In genomic region chr7:44100458-44101303, GRCh38 we compare ENCODE assay signal across 1 cellular context.
TF ChIP-seq lines count a peak whose summit lies in the region.

No MANE protein-coding gene starts in this region.

TF ChIP-seq in HepG2, 621 proteins besides CTCF, POLR2A, EP300 and RAD21 (continued from another document and continues in another):
- 0 out of 2 replicates have a peak, but pooled peaks have one; percentile 36 for TF ChIP-seq ZFP91 (CRISPR knock-in tag; IDR thresholded peaks at IDR 0.05; ENCODE audit: borderline replicate concordance)
- no peak for TF ChIP-seq ATM (IDR thresholded peaks at IDR 0.05; ENCODE audit: borderline replicate concordance)
- TF ChIP-seq THYN1 (CRISPR knock-in tag; IDR thresholded peaks at IDR 0.05; ENCODE audit: borderline replicate concordance, low read depth), result no peak
- no peak for TF ChIP-seq ZBTB3 (CRISPR knock-in tag; IDR thresholded peaks at IDR 0.05; ENCODE audit: borderline replicate concordance, low read depth)
- TF ChIP-seq HNRNPUL1 (IDR thresholded peaks at IDR 0.05; ENCODE audit: low read depth, low read length), result no peak
- TF ChIP-seq CHD2 (IDR thresholded peaks at IDR 0.05; ENCODE audit: low read depth, low read length), result no peak
- no peak for TF ChIP-seq ZNF850 (CRISPR knock-in tag; conservative IDR thresholded peaks at IDR 0.05)
- no peak for TF ChIP-seq ZNF644 (CRISPR knock-in tag; IDR thresholded peaks at IDR 0.05; ENCODE audit: low read depth)
- no peak for TF ChIP-seq ZNF781 (CRISPR knock-in tag; IDR thresholded peaks at IDR 0.05; ENCODE audit: borderline replicate concordance, not compliant biosample characterization)
- TF ChIP-seq MED13 (CRISPR knock-in tag; IDR thresholded peaks at IDR 0.05), result no peak
- TF ChIP-seq ZNF768 (CRISPR knock-in tag; IDR thresholded peaks at IDR 0.05), result no peak
- TF ChIP-seq ZFX (CRISPR knock-in tag; IDR thresholded peaks at IDR 0.05; ENCODE audit: low read depth), result peak; percentile 60
- no peak for TF ChIP-seq ZNF10 (CRISPR knock-in tag; IDR thresholded peaks at IDR 0.05; ENCODE audit: borderline replicate concordance, low read depth)
- TF ChIP-seq ZMAT3 (CRISPR knock-in tag; conservative IDR thresholded peaks at IDR 0.05), result no peak
- TF ChIP-seq ZNF775 (CRISPR knock-in tag; IDR thresholded peaks at IDR 0.05; ENCODE audit: borderline replicate concordance), result no peak
- TF ChIP-seq ZNF34 (CRISPR knock-in tag; IDR thresholded peaks at IDR 0.05; ENCODE audit: borderline replicate concordance), result no peak
- no peak for TF ChIP-seq TRAFD1 (CRISPR knock-in tag; IDR thresholded peaks at IDR 0.05; ENCODE audit: borderline replicate concordance)
- TF ChIP-seq HHEX (CRISPR knock-in tag; IDR thresholded peaks at IDR 0.05), result no peak
- 0 out of 2 replicates have a peak, but pooled peaks have one; percentile 22 for TF ChIP-seq POGZ (CRISPR knock-in tag; IDR thresholded peaks at IDR 0.05)
- no peak for TF ChIP-seq TGIF2 (CRISPR knock-in tag; IDR thresholded peaks at IDR 0.05)
- no peak for TF ChIP-seq ZNF547 (CRISPR knock-in tag; IDR thresholded peaks at IDR 0.05)
- TF ChIP-seq, protein P1, sequence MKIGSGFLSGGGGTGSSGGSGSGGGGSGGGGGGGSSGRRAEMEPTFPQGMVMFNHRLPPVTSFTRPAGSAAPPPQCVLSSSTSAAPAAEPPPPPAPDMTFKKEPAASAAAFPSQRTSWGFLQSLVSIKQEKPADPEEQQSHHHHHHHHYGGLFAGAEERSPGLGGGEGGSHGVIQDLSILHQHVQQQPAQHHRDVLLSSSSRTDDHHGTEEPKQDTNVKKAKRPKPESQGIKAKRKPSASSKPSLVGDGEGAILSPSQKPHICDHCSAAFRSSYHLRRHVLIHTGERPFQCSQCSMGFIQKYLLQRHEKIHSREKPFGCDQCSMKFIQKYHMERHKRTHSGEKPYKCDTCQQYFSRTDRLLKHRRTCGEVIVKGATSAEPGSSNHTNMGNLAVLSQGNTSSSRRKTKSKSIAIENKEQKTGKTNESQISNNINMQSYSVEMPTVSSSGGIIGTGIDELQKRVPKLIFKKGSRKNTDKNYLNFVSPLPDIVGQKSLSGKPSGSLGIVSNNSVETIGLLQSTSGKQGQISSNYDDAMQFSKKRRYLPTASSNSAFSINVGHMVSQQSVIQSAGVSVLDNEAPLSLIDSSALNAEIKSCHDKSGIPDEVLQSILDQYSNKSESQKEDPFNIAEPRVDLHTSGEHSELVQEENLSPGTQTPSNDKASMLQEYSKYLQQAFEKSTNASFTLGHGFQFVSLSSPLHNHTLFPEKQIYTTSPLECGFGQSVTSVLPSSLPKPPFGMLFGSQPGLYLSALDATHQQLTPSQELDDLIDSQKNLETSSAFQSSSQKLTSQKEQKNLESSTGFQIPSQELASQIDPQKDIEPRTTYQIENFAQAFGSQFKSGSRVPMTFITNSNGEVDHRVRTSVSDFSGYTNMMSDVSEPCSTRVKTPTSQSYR (CRISPR knock-in tag; IDR thresholded peaks at IDR 0.05; ENCODE audit: borderline replicate concordance), result peak; percentile 55; the same call in 1 of the 2 replicates
- no peak for TF ChIP-seq YY1 (IDR thresholded peaks at IDR 0.05; ENCODE audit: insufficient read depth, insufficient replicate concordance, low read depth, low read length)
- no peak for TF ChIP-seq HBP1 (CRISPR knock-in tag; IDR thresholded peaks at IDR 0.05; ENCODE audit: low read depth)
- no peak for TF ChIP-seq ZNF3 (CRISPR knock-in tag; IDR thresholded peaks at IDR 0.05)
- TF ChIP-seq ZNF543 (CRISPR knock-in tag; IDR thresholded peaks at IDR 0.05), result no peak
- TF ChIP-seq, protein P2, sequence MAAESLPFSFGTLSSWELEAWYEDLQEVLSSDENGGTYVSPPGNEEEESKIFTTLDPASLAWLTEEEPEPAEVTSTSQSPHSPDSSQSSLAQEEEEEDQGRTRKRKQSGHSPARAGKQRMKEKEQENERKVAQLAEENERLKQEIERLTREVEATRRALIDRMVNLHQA (CRISPR knock-in tag; IDR thresholded peaks at IDR 0.05), result no peak
- TF ChIP-seq ZNF446 (CRISPR knock-in tag; IDR thresholded peaks at IDR 0.05), result no peak
- TF ChIP-seq, protein P3, sequence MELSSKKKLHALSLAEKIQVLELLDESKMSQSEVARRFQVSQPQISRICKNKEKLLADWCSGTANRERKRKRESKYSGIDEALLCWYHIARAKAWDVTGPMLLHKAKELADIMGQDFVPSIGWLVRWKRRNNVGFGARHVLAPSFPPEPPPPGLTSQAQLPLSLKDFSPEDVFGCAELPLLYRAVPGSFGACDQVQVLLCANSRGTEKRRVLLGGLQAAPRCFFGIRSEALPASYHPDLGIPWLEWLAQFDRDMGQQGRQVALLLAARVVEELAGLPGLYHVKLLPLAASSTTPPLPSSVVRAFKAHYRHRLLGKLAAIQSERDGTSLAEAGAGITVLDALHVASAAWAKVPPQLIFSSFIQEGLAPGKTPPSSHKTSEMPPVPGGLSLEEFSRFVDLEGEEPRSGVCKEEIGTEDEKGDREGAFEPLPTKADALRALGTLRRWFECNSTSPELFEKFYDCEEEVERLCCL (CRISPR knock-in tag; IDR thresholded peaks at IDR 0.05; ENCODE audit: borderline replicate concordance), result no peak
- TF ChIP-seq ZIK1 (CRISPR knock-in tag; IDR thresholded peaks at IDR 0.05; ENCODE audit: borderline replicate concordance, low read depth), result no peak
- TF ChIP-seq CEBPG (CRISPR knock-in tag; IDR thresholded peaks at IDR 0.05), result no peak
- no peak for TF ChIP-seq ZNF672 (CRISPR knock-in tag; IDR thresholded peaks at IDR 0.05)
- TF ChIP-seq, protein P4, sequence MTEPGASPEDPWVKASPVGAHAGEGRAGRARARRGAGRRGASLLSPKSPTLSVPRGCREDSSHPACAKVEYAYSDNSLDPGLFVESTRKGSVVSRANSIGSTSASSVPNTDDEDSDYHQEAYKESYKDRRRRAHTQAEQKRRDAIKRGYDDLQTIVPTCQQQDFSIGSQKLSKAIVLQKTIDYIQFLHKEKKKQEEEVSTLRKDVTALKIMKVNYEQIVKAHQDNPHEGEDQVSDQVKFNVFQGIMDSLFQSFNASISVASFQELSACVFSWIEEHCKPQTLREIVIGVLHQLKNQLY (CRISPR knock-in tag; IDR thresholded peaks at IDR 0.05), result no peak
- TF ChIP-seq RFX3 (CRISPR knock-in tag; IDR thresholded peaks at IDR 0.05), result no peak
- TF ChIP-seq, protein P5, sequence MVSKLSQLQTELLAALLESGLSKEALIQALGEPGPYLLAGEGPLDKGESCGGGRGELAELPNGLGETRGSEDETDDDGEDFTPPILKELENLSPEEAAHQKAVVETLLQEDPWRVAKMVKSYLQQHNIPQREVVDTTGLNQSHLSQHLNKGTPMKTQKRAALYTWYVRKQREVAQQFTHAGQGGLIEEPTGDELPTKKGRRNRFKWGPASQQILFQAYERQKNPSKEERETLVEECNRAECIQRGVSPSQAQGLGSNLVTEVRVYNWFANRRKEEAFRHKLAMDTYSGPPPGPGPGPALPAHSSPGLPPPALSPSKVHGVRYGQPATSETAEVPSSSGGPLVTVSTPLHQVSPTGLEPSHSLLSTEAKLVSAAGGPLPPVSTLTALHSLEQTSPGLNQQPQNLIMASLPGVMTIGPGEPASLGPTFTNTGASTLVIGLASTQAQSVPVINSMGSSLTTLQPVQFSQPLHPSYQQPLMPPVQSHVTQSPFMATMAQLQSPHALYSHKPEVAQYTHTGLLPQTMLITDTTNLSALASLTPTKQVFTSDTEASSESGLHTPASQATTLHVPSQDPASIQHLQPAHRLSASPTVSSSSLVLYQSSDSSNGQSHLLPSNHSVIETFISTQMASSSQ (IDR thresholded peaks at IDR 0.05; ENCODE audit: low read depth), result no peak
- TF ChIP-seq, protein P5 (CRISPR knock-in tag; IDR thresholded peaks at IDR 0.05; ENCODE audit: borderline replicate concordance), result no peak
- TF ChIP-seq SAP130 (CRISPR knock-in tag; IDR thresholded peaks at IDR 0.05; ENCODE audit: low read depth), result peak; percentile 66
- 0 out of 2 replicates have a peak, but pooled peaks have one; percentile 36 for TF ChIP-seq NR0B2 (CRISPR knock-in tag; IDR thresholded peaks at IDR 0.05)
- peak; percentile 47; the same call in 1 of the 2 replicates for TF ChIP-seq ZFY (CRISPR knock-in tag; IDR thresholded peaks at IDR 0.05)
- TF ChIP-seq KLF16 (CRISPR knock-in tag; IDR thresholded peaks at IDR 0.05), result 0 out of 4 replicates have a peak, but pooled peaks of 1 of the 2 experiments have one; percentile 14
- TF ChIP-seq NAIF1 (CRISPR knock-in tag; IDR thresholded peaks at IDR 0.05; ENCODE audit: borderline replicate concordance), result no peak
- TF ChIP-seq, protein P6, sequence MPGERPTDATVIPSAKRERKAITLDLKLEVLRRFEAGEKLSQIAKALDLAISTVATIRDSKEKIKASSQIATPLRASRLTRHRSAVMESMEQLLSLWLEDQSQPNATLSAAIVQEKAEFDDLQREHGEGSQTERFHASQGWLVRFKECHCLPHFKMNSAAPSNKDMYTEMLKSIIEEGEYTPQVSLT (CRISPR knock-in tag; IDR thresholded peaks at IDR 0.05; ENCODE audit: borderline replicate concordance, low read depth), result no peak
- TF ChIP-seq ZNF276 (CRISPR knock-in tag; IDR thresholded peaks at IDR 0.05; ENCODE audit: low read depth), result no peak
- TF ChIP-seq BRD4 (CRISPR knock-in tag; IDR thresholded peaks at IDR 0.05), result no peak
- no peak for TF ChIP-seq NONO (IDR thresholded peaks at IDR 0.05)
- TF ChIP-seq NONO (CRISPR knock-in tag; conservative IDR thresholded peaks at IDR 0.05), result no peak
- TF ChIP-seq, protein P7, sequence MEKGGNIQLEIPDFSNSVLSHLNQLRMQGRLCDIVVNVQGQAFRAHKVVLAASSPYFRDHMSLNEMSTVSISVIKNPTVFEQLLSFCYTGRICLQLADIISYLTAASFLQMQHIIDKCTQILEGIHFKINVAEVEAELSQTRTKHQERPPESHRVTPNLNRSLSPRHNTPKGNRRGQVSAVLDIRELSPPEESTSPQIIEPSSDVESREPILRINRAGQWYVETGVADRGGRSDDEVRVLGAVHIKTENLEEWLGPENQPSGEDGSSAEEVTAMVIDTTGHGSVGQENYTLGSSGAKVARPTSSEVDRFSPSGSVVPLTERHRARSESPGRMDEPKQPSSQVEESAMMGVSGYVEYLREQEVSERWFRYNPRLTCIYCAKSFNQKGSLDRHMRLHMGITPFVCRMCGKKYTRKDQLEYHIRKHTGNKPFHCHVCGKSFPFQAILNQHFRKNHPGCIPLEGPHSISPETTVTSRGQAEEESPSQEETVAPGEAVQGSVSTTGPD (CRISPR knock-in tag; IDR thresholded peaks at IDR 0.05), result no peak
- peak; percentile 20; the same call in 1 of the 2 replicates for TF ChIP-seq PHF8 (CRISPR knock-in tag; IDR thresholded peaks at IDR 0.05)
